1 cellular context compared by ENCODE assay signal in genomic region chr3:12841085-12841969, GRCh38.
A peak's percentile ranks its signal among the peaks of the same experiment; 100 is the strongest.
TF ChIP-seq lines count a peak whose summit lies in the region.

RPL32 (minus strand) TSS chr3:12841565; CDS start chr3:12840237, 1,328 bp downstream.

TF ChIP-seq in K562, 482 proteins besides CTCF, POLR2A, EP300 and RAD21 (continued from another document and continues in another):
- TF ChIP-seq, protein P1, sequence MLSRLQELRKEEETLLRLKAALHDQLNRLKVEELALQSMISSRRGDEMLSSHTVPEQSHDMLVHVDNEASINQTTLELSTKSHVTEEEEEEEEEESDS (CRISPR knock-in tag; IDR thresholded peaks at IDR 0.05) = no peak
- no peak; the same call in 1 of the 2 replicates for TF ChIP-seq ZNF174 (CRISPR knock-in tag; IDR thresholded peaks at IDR 0.05)
- no peak; the same call in 1 of the 2 replicates for TF ChIP-seq NR2F6 (CRISPR knock-in tag; IDR thresholded peaks at IDR 0.05)
- TF ChIP-seq TFAP4 (CRISPR knock-in tag; IDR thresholded peaks at IDR 0.05; ENCODE audit: borderline replicate concordance) = peak; percentile 86
- TF ChIP-seq ZNF592 (IDR thresholded peaks at IDR 0.05) = no peak
- no peak for TF ChIP-seq BRF1 (IDR thresholded peaks at IDR 0.05; ENCODE audit: borderline replicate concordance, extremely low read depth, insufficient read length)
- TF ChIP-seq TCF15 (CRISPR knock-in tag; IDR thresholded peaks at IDR 0.05) = no peak
- TF ChIP-seq, protein P2, sequence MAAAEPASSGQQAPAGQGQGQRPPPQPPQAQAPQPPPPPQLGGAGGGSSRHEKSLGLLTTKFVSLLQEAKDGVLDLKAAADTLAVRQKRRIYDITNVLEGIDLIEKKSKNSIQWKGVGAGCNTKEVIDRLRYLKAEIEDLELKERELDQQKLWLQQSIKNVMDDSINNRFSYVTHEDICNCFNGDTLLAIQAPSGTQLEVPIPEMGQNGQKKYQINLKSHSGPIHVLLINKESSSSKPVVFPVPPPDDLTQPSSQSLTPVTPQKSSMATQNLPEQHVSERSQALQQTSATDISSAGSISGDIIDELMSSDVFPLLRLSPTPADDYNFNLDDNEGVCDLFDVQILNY (CRISPR knock-in tag; IDR thresholded peaks at IDR 0.05) = no peak
- TF ChIP-seq THRAP3 (IDR thresholded peaks at IDR 0.05; ENCODE audit: borderline replicate concordance) = no peak
- TF ChIP-seq, protein P3, sequence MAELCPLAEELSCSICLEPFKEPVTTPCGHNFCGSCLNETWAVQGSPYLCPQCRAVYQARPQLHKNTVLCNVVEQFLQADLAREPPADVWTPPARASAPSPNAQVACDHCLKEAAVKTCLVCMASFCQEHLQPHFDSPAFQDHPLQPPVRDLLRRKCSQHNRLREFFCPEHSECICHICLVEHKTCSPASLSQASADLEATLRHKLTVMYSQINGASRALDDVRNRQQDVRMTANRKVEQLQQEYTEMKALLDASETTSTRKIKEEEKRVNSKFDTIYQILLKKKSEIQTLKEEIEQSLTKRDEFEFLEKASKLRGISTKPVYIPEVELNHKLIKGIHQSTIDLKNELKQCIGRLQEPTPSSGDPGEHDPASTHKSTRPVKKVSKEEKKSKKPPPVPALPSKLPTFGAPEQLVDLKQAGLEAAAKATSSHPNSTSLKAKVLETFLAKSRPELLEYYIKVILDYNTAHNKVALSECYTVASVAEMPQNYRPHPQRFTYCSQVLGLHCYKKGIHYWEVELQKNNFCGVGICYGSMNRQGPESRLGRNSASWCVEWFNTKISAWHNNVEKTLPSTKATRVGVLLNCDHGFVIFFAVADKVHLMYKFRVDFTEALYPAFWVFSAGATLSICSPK (IDR thresholded peaks at IDR 0.05; ENCODE audit: borderline replicate concordance) = no peak
- peak; percentile 52; the same call in 1 of the 2 replicates for TF ChIP-seq CREB3 (tag; conservative IDR thresholded peaks at IDR 0.05; ENCODE audit: low read depth)
- TF ChIP-seq, protein P4, sequence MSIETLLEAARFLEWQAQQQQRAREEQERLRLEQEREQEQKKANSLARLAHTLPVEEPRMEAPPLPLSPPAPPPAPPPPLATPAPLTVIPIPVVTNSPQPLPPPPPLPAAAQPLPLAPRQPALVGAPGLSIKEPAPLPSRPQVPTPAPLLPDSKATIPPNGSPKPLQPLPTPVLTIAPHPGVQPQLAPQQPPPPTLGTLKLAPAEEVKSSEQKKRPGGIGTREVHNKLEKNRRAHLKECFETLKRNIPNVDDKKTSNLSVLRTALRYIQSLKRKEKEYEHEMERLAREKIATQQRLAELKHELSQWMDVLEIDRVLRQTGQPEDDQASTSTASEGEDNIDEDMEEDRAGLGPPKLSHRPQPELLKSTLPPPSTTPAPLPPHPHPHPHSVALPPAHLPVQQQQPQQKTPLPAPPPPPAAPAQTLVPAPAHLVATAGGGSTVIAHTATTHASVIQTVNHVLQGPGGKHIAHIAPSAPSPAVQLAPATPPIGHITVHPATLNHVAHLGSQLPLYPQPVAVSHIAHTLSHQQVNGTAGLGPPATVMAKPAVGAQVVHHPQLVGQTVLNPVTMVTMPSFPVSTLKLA (conservative IDR thresholded peaks at IDR 0.05) = peak; percentile 78 to 87
- TF ChIP-seq, protein P5, sequence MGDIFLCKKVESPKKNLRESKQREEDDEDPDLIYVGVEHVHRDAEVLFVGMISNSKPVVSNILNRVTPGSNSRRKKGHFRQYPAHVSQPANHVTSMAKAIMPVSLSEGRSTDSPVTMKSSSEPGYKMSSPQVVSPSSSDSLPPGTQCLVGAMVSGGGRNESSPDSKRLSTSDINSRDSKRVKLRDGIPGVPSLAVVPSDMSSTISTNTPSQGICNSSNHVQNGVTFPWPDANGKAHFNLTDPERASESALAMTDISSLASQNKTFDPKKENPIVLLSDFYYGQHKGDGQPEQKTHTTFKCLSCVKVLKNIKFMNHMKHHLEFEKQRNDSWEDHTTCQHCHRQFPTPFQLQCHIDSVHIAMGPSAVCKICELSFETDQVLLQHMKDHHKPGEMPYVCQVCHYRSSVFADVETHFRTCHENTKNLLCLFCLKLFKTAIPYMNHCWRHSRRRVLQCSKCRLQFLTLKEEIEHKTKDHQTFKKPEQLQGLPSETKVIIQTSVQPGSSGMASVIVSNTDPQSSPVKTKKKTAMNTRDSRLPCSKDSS (IDR thresholded peaks at IDR 0.05; ENCODE audit: low read depth, partially characterized antibody) = no peak
- TF ChIP-seq WHSC1 (IDR thresholded peaks at IDR 0.05; ENCODE audit: low read length) = no peak
- TF ChIP-seq MAFF (IDR thresholded peaks at IDR 0.05; ENCODE audit: low read length) = no peak
- no peak for TF ChIP-seq ZNF551 (CRISPR knock-in tag; IDR thresholded peaks at IDR 0.05)
- TF ChIP-seq MAZ (CRISPR knock-in tag; conservative IDR thresholded peaks at IDR 0.05 in 1 of 2, IDR thresholded peaks at IDR 0.05 in 1 of 2) = peak; percentile 25 to 71; a peak in 3 of 4 replicates
- TF ChIP-seq MYC (IDR thresholded peaks at IDR 0.05; ENCODE audit: low read depth, low read length) = peak; percentile 98
- peak; percentile 98 for TF ChIP-seq MYC (CRISPR knock-in tag; IDR thresholded peaks at IDR 0.05; ENCODE audit: borderline replicate concordance, low read depth)
- TF ChIP-seq RFX1 (IDR thresholded peaks at IDR 0.05) = 0 out of 2 replicates have a peak, but pooled peaks have one; percentile 11
- no peak for TF ChIP-seq ZNF280B (CRISPR knock-in tag; IDR thresholded peaks at IDR 0.05)
- TF ChIP-seq NEUROD1 (IDR thresholded peaks at IDR 0.05; ENCODE audit: borderline replicate concordance, low read depth, low read length, partially characterized antibody) = peak; percentile 19
- TF ChIP-seq, protein P6, sequence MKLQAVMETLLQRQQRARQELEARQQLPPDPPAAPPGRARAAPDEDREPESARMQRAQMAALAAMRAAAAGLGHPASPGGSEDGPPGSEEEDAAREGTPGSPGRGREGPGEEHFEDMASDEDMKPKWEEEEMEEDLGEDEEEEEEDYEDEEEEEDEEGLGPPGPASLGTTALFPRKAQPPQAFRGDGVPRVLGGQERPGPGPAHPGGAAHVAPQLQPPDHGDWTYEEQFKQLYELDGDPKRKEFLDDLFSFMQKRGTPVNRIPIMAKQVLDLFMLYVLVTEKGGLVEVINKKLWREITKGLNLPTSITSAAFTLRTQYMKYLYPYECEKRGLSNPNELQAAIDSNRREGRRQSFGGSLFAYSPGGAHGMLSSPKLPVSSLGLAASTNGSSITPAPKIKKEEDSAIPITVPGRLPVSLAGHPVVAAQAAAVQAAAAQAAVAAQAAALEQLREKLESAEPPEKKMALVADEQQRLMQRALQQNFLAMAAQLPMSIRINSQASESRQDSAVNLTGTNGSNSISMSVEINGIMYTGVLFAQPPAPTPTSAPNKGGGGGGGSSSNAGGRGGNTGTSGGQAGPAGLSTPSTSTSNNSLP (IDR thresholded peaks at IDR 0.05; ENCODE audit: borderline replicate concordance, low read depth, low read length) = 0 out of 2 replicates have a peak, but pooled peaks have one; percentile 10
- peak; percentile 99 for TF ChIP-seq TAF7 (tag; IDR thresholded peaks at IDR 0.05)
- TF ChIP-seq PHF20 (IDR thresholded peaks at IDR 0.05; ENCODE audit: partially characterized antibody) = peak; percentile 87
